Comparison of ENCODE assay signal across 22 cellular contexts in the genomic region with DNA sequence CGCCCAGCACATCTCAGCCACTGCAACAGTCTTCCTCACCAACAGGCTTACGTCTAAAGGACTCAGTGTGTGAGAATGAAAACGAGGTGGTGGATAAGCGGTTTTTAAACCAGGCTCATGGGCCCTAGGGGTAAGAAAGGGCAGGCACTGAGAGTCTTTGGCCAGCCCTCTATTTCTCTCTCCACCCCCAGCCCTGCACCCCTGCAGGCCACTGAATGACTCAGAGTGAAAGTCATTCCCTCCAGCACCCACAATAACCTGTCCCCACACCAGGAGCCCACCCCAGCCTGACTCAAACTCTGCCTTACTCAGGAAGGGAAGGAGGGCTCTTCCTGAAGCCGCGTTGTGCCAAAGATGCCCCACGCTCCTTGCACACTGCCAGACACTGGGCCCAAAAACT.
"Had no signal": no experiment of that assay in that cellular context is flagged by ENCODE, and none has a peak within 500 bp of the region (broad histone marks: within the 10 kb centered on the region; RNA-seq: fewer than 3 reads in every experiment).

No MANE protein-coding gene starts in this region.

- H3K27me3 Mint-ChIP-seq: activated CD8-positive, alpha-beta T cell treated with anti-CD3 and anti-CD28 coated beads for 36 hours; stimulated activated memory B cell treated with anti-CD40 and anti-IgM and Interleukin-4, amounts not matched to agents 10 μg/mL and 1 μg/mL and 100 μg/mL, for 72 hours had no signal

- H3K27me3 ChIP-seq: gastroesophageal sphincter, hepatocyte, right lobe of liver, spleen, transverse colon had no signal

- H3K4me3 Mint-ChIP-seq: activated CD8-positive, alpha-beta T cell treated with anti-CD3 and anti-CD28 coated beads for 36 hours; activated T-helper 1 cell treated with anti-CD3 and anti-CD28 coated beads, Interleukin-12 subunit alpha, Interleukin-12 subunit beta, Interleukin-2, Interleukin-4 antibody, amounts not matched to agents 30 ng/mL and 10 ng/mL and 1 ng/mL, durations not matched to agents 14 hours and 24 hours and 36 hours; effector memory CD8-positive, alpha-beta T cell; immature natural killer cell; nephron progenitor cell; stimulated activated memory B cell treated with anti-CD40 and anti-IgM and Interleukin-4, amounts not matched to agents 10 μg/mL and 1 μg/mL and 100 μg/mL, for 72 hours had no signal

- ATAC-seq: activated CD8-positive, alpha-beta T cell treated with anti-CD3 and anti-CD28 coated beads for 36 hours; effector memory CD8-positive, alpha-beta T cell; gastroesophageal sphincter; psoas muscle; right lobe of liver; stimulated activated memory B cell treated with anti-CD40 and anti-IgM and Interleukin-4, amounts not matched to agents 10 μg/mL and 1 μg/mL and 100 μg/mL, for 72 hours had no signal

- H3K9me3 ChIP-seq: gastroesophageal sphincter, psoas muscle, right lobe of liver, transverse colon had no signal

- H3K27ac ChIP-seq: epithelial cell of prostate, hepatocyte, psoas muscle, right lobe of liver, spleen, WERI-Rb-1 had no signal

- H3K36me3 ChIP-seq: gastroesophageal sphincter, right lobe of liver, spleen, transverse colon, WERI-Rb-1 had no signal

- H3K4me2 ChIP-seq: hepatocyte had no signal

- H2AFZ ChIP-seq: hepatocyte had no signal

- H3K27ac Mint-ChIP-seq: activated CD8-positive, alpha-beta T cell treated with anti-CD3 and anti-CD28 coated beads for 36 hours; activated T-helper 1 cell treated with anti-CD3 and anti-CD28 coated beads, Interleukin-12 subunit alpha, Interleukin-12 subunit beta, Interleukin-2, Interleukin-4 antibody, amounts not matched to agents 30 ng/mL and 10 ng/mL and 1 ng/mL, durations not matched to agents 14 hours and 24 hours and 36 hours; effector memory CD8-positive, alpha-beta T cell; immature natural killer cell; stimulated activated memory B cell treated with anti-CD40 and anti-IgM and Interleukin-4, amounts not matched to agents 10 μg/mL and 1 μg/mL and 100 μg/mL, for 72 hours had no signal

- H3K4me3 ChIP-seq: gastroesophageal sphincter, hepatocyte, psoas muscle, right lobe of liver, spleen, transverse colon had no signal

- DNase-seq: activated CD4-positive, alpha-beta T cell treated with anti-CD3 and anti-CD28 coated beads for 4 hours; activated CD8-positive, alpha-beta memory T cell treated with anti-CD3 and anti-CD28 coated beads, Interleukin-2, amount 50 U/mL, for 48 hours; activated CD8-positive, alpha-beta T cell treated with anti-CD3 and anti-CD28 coated beads for 36 hours; activated naive CD4-positive, alpha-beta T cell; central memory CD4-positive, alpha-beta T cell; cortex of kidney; effector memory CD8-positive, alpha-beta T cell; immature natural killer cell; mammary epithelial cell; nephron progenitor cell; psoas muscle; right lobe of liver; spleen; stimulated activated CD4-positive, alpha-beta T cell treated with anti-CD3 and anti-CD28 coated beads, Interleukin-1b, Interleukin-23, amount 100 ng/mL, for 48 hours; T-helper 9 cell; transverse colon; WERI-Rb-1 had no signal
